Comparison of ENCODE assay signal across 1 cellular context in genomic region chr22:42754658-42755057, GRCh38.
TF ChIP-seq lines count a peak whose summit lies in the region.

No MANE protein-coding gene starts in this region.

TF ChIP-seq in HepG2, 621 proteins besides CTCF, POLR2A, EP300 and RAD21 (continued from another document and continues in another):
- TF ChIP-seq FOXP4 (CRISPR knock-in tag; IDR thresholded peaks at IDR 0.05) (peak; percentile 87), JUND (CRISPR knock-in tag; IDR thresholded peaks at IDR 0.05) (no peak), ZNF775 (CRISPR knock-in tag; IDR thresholded peaks at IDR 0.05; ENCODE audit: borderline replicate concordance) (no peak), ZNF629 (CRISPR knock-in tag; conservative IDR thresholded peaks at IDR 0.05) (no peak; the same call in 1 of the 2 replicates), ZNF850 (CRISPR knock-in tag; conservative IDR thresholded peaks at IDR 0.05) (no peak), ZBTB8A (CRISPR knock-in tag; IDR thresholded peaks at IDR 0.05; ENCODE audit: borderline replicate concordance, low read depth) (no peak), KDM1A (CRISPR knock-in tag; IDR thresholded peaks at IDR 0.05) (0 out of 2 replicates have a peak, but pooled peaks have one; percentile 17), DNMT1 (CRISPR knock-in tag; IDR thresholded peaks at IDR 0.05) (no peak), FOXP1 (IDR thresholded peaks at IDR 0.05) (no peak), FOXP1 (CRISPR knock-in tag; IDR thresholded peaks at IDR 0.05) (peak; percentile 83), ZNF720 (CRISPR knock-in tag; IDR thresholded peaks at IDR 0.05) (no peak), SMC3 (IDR thresholded peaks at IDR 0.05; ENCODE audit: low read length) (no peak), FOXM1 (CRISPR knock-in tag; IDR thresholded peaks at IDR 0.05) (no peak), ZNF776 (CRISPR knock-in tag; IDR thresholded peaks at IDR 0.05) (no peak), ARNT (IDR thresholded peaks at IDR 0.05) (no peak), YEATS2 (CRISPR knock-in tag; IDR thresholded peaks at IDR 0.05; ENCODE audit: borderline replicate concordance) (no peak; the same call in 1 of the 2 replicates), ZMYM2 (CRISPR knock-in tag; IDR thresholded peaks at IDR 0.05) (no peak), ZNF605 (CRISPR knock-in tag; IDR thresholded peaks at IDR 0.05) (no peak), KDM4B (CRISPR knock-in tag; IDR thresholded peaks at IDR 0.05) (no peak), SMAD1 (CRISPR knock-in tag; IDR thresholded peaks at IDR 0.05; ENCODE audit: borderline replicate concordance, low read depth) (no peak), ZFP36 (IDR thresholded peaks at IDR 0.05; ENCODE audit: borderline replicate concordance, low read depth, low read length, partially characterized antibody) (no peak), ZNF788 (CRISPR knock-in tag; IDR thresholded peaks at IDR 0.05; ENCODE audit: borderline replicate concordance) (peak; percentile 70; the same call in 1 of the 2 replicates), NKX3-1 (CRISPR knock-in tag; IDR thresholded peaks at IDR 0.05) (no peak), SAP130 (CRISPR knock-in tag; IDR thresholded peaks at IDR 0.05; ENCODE audit: low read depth) (peak; percentile 82), KDM6A (CRISPR knock-in tag; IDR thresholded peaks at IDR 0.05; ENCODE audit: low read depth) (0 out of 2 replicates have a peak, but pooled peaks have one; percentile 17), ZNF552 (CRISPR knock-in tag; IDR thresholded peaks at IDR 0.05; ENCODE audit: borderline replicate concordance) (0 out of 2 replicates have a peak, but pooled peaks have one; percentile 29), TCF7 (IDR thresholded peaks at IDR 0.05; ENCODE audit: low read depth) (peak; percentile 69), ZFP62 (CRISPR knock-in tag; IDR thresholded peaks at IDR 0.05) (no peak), ZNF749 (CRISPR knock-in tag; IDR thresholded peaks at IDR 0.05; ENCODE audit: borderline replicate concordance) (no peak), PHF5A (CRISPR knock-in tag; IDR thresholded peaks at IDR 0.05; ENCODE audit: low read depth, unreplicated experiment) (no peak), ZSCAN12 (CRISPR knock-in tag; IDR thresholded peaks at IDR 0.05) (no peak), TBX3 (IDR thresholded peaks at IDR 0.05; ENCODE audit: borderline replicate concordance) (no peak), RXRA (CRISPR knock-in tag; IDR thresholded peaks at IDR 0.05) (no peak; the same call in 1 of the 2 replicates), ZNF333 (CRISPR knock-in tag; IDR thresholded peaks at IDR 0.05; ENCODE audit: borderline replicate concordance) (no peak), ZNF768 (CRISPR knock-in tag; IDR thresholded peaks at IDR 0.05) (no peak), ZNF7 (CRISPR knock-in tag; IDR thresholded peaks at IDR 0.05) (no peak), ZBTB44 (CRISPR knock-in tag; IDR thresholded peaks at IDR 0.05) (no peak)
- TF ChIP-seq, protein P1, sequence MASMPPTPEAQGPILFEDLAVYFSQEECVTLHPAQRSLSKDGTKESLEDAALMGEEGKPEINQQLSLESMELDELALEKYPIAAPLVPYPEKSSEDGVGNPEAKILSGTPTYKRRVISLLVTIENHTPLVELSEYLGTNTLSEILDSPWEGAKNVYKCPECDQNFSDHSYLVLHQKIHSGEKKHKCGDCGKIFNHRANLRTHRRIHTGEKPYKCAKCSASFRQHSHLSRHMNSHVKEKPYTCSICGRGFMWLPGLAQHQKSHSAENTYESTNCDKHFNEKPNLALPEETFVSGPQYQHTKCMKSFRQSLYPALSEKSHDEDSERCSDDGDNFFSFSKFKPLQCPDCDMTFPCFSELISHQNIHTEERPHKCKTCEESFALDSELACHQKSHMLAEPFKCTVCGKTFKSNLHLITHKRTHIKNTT (CRISPR knock-in tag; IDR thresholded peaks at IDR 0.05): no peak
- TF ChIP-seq, protein P2, sequence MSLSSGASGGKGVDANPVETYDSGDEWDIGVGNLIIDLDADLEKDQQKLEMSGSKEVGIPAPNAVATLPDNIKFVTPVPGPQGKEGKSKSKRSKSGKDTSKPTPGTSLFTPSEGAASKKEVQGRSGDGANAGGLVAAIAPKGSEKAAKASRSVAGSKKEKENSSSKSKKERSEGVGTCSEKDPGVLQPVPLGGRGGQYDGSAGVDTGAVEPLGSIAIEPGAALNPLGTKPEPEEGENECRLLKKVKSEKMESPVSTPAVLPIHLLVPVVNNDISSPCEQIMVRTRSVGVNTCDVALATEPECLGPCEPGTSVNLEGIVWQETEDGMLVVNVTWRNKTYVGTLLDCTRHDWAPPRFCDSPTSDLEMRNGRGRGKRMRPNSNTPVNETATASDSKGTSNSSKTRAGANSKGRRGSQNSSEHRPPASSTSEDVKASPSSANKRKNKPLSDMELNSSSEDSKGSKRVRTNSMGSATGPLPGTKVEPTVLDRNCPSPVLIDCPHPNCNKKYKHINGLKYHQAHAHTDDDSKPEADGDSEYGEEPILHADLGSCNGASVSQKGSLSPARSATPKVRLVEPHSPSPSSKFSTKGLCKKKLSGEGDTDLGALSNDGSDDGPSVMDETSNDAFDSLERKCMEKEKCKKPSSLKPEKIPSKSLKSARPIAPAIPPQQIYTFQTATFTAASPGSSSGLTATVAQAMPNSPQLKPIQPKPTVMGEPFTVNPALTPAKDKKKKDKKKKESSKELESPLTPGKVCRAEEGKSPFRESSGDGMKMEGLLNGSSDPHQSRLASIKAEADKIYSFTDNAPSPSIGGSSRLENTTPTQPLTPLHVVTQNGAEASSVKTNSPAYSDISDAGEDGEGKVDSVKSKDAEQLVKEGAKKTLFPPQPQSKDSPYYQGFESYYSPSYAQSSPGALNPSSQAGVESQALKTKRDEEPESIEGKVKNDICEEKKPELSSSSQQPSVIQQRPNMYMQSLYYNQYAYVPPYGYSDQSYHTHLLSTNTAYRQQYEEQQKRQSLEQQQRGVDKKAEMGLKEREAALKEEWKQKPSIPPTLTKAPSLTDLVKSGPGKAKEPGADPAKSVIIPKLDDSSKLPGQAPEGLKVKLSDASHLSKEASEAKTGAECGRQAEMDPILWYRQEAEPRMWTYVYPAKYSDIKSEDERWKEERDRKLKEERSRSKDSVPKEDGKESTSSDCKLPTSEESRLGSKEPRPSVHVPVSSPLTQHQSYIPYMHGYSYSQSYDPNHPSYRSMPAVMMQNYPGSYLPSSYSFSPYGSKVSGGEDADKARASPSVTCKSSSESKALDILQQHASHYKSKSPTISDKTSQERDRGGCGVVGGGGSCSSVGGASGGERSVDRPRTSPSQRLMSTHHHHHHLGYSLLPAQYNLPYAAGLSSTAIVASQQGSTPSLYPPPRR (CRISPR knock-in tag; IDR thresholded peaks at IDR 0.05; ENCODE audit: borderline replicate concordance): peak; percentile 68; the same call in 1 of the 2 replicates
- TF ChIP-seq, protein P3, sequence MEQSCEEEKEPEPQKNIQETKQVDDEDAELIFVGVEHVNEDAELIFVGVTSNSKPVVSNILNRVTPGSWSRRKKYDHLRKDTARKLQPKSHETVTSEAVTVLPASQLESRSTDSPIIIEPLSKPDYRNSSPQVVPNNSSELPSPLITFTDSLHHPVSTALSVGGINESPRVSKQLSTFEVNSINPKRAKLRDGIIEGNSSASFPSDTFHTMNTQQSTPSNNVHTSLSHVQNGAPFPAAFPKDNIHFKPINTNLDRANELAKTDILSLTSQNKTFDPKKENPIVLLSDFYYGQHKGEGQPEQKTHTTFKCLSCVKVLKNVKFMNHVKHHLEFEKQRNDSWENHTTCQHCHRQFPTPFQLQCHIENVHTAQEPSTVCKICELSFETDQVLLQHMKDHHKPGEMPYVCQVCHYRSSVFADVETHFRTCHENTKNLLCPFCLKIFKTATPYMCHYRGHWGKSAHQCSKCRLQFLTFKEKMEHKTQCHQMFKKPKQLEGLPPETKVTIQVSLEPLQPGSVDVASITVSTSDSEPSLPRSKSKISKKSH (CRISPR knock-in tag; IDR thresholded peaks at IDR 0.05; ENCODE audit: borderline replicate concordance): no peak
- TF ChIP-seq, protein P4, sequence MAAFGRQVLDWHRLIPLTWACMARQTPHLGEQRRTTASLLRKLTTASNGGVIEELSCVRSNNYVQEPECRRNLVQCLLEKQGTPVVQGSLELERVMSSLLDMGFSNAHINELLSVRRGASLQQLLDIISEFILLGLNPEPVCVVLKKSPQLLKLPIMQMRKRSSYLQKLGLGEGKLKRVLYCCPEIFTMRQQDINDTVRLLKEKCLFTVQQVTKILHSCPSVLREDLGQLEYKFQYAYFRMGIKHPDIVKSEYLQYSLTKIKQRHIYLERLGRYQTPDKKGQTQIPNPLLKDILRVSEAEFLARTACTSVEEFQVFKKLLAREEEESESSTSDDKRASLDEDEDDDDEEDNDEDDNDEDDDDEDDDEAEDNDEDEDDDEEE (CRISPR knock-in tag; IDR thresholded peaks at IDR 0.05): 0 out of 2 replicates have a peak, but pooled peaks have one; percentile 30
- TF ChIP-seq, protein P5, sequence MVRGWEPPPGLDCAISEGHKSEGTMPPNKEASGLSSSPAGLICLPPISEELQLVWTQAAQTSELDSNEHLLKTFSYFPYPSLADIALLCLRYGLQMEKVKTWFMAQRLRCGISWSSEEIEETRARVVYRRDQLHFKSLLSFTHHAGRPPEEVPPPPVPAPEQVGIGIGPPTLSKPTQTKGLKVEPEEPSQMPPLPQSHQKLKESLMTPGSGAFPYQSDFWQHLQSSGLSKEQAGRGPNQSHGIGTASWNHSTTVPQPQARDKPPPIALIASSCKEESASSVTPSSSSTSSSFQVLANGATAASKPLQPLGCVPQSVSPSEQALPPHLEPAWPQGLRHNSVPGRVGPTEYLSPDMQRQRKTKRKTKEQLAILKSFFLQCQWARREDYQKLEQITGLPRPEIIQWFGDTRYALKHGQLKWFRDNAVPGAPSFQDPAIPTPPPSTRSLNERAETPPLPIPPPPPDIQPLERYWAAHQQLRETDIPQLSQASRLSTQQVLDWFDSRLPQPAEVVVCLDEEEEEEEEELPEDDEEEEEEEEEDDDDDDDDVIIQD (CRISPR knock-in tag; IDR thresholded peaks at IDR 0.05; ENCODE audit: low read depth): peak; percentile 56; the same call in 1 of the 2 replicates
- TF ChIP-seq, protein P6, sequence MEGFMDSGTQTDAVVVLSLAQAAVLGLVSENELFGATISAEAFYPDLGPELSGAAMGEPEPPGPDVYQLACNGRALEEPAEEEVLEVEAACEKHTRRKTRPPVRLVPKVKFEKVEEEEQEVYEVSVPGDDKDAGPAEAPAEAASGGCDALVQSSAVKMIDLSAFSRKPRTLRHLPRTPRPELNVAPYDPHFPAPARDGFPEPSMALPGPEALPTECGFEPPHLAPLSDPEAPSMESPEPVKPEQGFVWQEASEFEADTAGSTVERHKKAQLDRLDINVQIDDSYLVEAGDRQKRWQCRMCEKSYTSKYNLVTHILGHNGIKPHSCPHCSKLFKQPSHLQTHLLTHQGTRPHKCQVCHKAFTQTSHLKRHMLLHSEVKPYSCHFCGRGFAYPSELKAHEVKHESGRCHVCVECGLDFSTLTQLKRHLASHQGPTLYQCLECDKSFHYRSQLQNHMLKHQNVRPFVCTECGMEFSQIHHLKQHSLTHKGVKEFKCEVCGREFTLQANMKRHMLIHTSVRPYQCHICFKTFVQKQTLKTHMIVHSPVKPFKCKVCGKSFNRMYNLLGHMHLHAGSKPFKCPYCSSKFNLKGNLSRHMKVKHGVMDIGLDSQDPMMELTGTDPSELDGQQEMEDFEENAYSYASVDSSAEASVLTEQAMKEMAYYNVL (CRISPR knock-in tag; IDR thresholded peaks at IDR 0.05; ENCODE audit: borderline replicate concordance): peak; percentile 76; the same call in 1 of the 2 replicates
- TF ChIP-seq, protein P7, sequence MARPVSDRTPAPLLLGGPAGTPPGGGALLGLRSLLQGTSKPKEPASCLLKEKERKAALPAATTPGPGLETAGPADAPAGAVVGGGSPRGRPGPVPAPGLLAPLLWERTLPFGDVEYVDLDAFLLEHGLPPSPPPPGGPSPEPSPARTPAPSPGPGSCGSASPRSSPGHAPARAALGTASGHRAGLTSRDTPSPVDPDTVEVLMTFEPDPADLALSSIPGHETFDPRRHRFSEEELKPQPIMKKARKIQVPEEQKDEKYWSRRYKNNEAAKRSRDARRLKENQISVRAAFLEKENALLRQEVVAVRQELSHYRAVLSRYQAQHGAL (CRISPR knock-in tag; IDR thresholded peaks at IDR 0.05; ENCODE audit: not compliant biosample characterization): no peak
